In genomic region chr2:63844616-63845015, GRCh38 we compare ENCODE assay signal across 12 cellular contexts. TPM values are rescaled to one million over a fixed set of nuclear protein-coding genes. Genes with fewer than 3 reads are reported as not detected.
DNase-seq lines count a peak whose midpoint lies in the region; ATAC-seq, FAIRE-seq and TF ChIP-seq lines count a peak whose summit lies in the region.
"Had no signal": no experiment of that assay in that cellular context is flagged by ENCODE, and none has a peak within 500 bp of the region (broad histone marks: within the 10 kb centered on the region; RNA-seq: fewer than 3 reads in every experiment).

No MANE protein-coding gene starts in this region.

- H3K4ac ChIP-seq in mesendoderm (ENCODE audit: low read depth, low read length): no peak overlapping the region

- H4K8ac ChIP-seq in mesendoderm (ENCODE audit: low read depth, low read length): no peak overlapping the region

- no peak for DNase-seq in right atrium auricular region (ENCODE audit: low spot score)
- no peak for DNase-seq in Right ventricle myocardium inferior (ENCODE audit: missing footprints)
- no peak for DNase-seq in astrocyte of the cerebellum (ENCODE audit: low read depth)
- no peak for DNase-seq in mesendoderm
- DNase-seq in type B pancreatic cell (ENCODE audit: extremely low spot score, unreplicated experiment): no peak
- no peak for DNase-seq in frontal cortex (ENCODE audit: low spot score in 2 of 2)
- DNase-seq in NCI-H524 treated with DMSO at 0.1 percent for 48 hours (lab: John Stamatoyannopoulos, UW): no peak
- DNase-seq in NCI-H2081 (lab: John Stamatoyannopoulos, UW): no peak
- DNase-seq: effector CD8-positive, alpha-beta T cell; NCI-H1417; NCI-H526 had no signal

- no peak overlapping the region for H3K23ac ChIP-seq in mesendoderm (ENCODE audit: low read length)

- H3K27me3 Mint-ChIP-seq in type B pancreatic cell: no peaks in the 10 kb centered on the region

- no peak overlapping the region for H3K18ac ChIP-seq in mesendoderm (ENCODE audit: low read length)

- H3K4me3 ChIP-seq in right atrium auricular region (peak overlapping the region; percentile 8 to 85), astrocyte of the cerebellum (ENCODE audit: low read depth, low read length) (peak overlapping the region; percentile 2), mesendoderm (ENCODE audit: low read length) (no peak overlapping the region)

- H4K5ac ChIP-seq in mesendoderm (ENCODE audit: low read length): no peak overlapping the region

- H3K4me2 ChIP-seq in mesendoderm (ENCODE audit: low read length): peak overlapping the region; percentile 26

- H3K27me3 ChIP-seq in right atrium auricular region (no peaks in the 10 kb centered on the region), mesendoderm (ENCODE audit: insufficient read depth, low read length, poor library complexity) (no peaks in the 10 kb centered on the region)

- no peak for ATAC-seq in Right ventricle myocardium inferior
- ATAC-seq: activated naive CD4-positive, alpha-beta T cell treated with anti-CD3 and anti-CD28 coated beads, Interleukin-2, amount 50 U/mL, for 72 hours had no signal

- H3K9ac ChIP-seq in mesendoderm (ENCODE audit: low read length): peak overlapping the region; percentile 47

- TF ChIP-seq CTCF in right atrium auricular region (IDR thresholded peaks at IDR 0.05): no peak
- TF ChIP-seq CTCF in astrocyte of the cerebellum (IDR thresholded peaks at IDR 0.05; ENCODE audit: low read depth, low read length, missing control alignments): no peak
- no peak for TF ChIP-seq CTCF in type B pancreatic cell (conservative IDR thresholded peaks at IDR 0.05)

- H2BK5ac ChIP-seq in mesendoderm (ENCODE audit: low read length): no peak overlapping the region

- no CpG with 5 or more reads among the region's 3 CpGs for WGBS in mesendoderm (ENCODE audit: extremely low coverage, insufficient coverage, low lambda C conversion rate)

- in situ Hi-C loops in astrocyte of the cerebellum (cut with HindIII; ENCODE audit: low sequenced_read_pairs): no loop called here

- peaks cover 61% of the 10 kb centered on the region for H3K79me2 ChIP-seq in mesendoderm (ENCODE audit: control insufficient read depth, insufficient read depth, low read length)

- intact Hi-C loops in Right ventricle myocardium inferior (cut with DNase I): loop anchor here (5.0 kb wide), 3 partner anchors 33 to 257 kb away; partner anchors contain the start of genes MDH1 and WDPCP

- H3K27ac Mint-ChIP-seq in type B pancreatic cell: peak overlapping the region; percentile 52
- H3K27ac Mint-ChIP-seq: activated naive CD4-positive, alpha-beta T cell treated with anti-CD3 and anti-CD28 coated beads, Interleukin-2, amount 50 U/mL, for 72 hours had no signal

- FAIRE-seq in frontal cortex (lab: Jason Lieb, UNC): no peak

- H3K9me3 ChIP-seq in right atrium auricular region: no peaks in the 10 kb centered on the region

- H3K79me1 ChIP-seq in mesendoderm (ENCODE audit: low read length): no peaks in the 10 kb centered on the region

- peak overlapping the region; percentile 65 for H3K56ac ChIP-seq in mesendoderm (ENCODE audit: low read length)

- H3K9me3 Mint-ChIP-seq in type B pancreatic cell: peaks cover 7% of the 10 kb centered on the region

- peaks cover 0 to 65% of the 10 kb centered on the region in 2 donors for H3K4me1 ChIP-seq in right atrium auricular region
- H3K4me1 ChIP-seq in mesendoderm (ENCODE audit: control insufficient read depth, low read depth, low read length): peaks cover 2% of the 10 kb centered on the region

- no peak overlapping the region for H2BK120ac ChIP-seq in mesendoderm (ENCODE audit: low read depth, low read length)

- H3K36me3 Mint-ChIP-seq in type B pancreatic cell: peaks cover 13% of the 10 kb centered on the region

- H2AK5ac ChIP-seq in mesendoderm (ENCODE audit: low read length): no peak overlapping the region

- H3K27ac ChIP-seq in right atrium auricular region (peak overlapping the region; percentile 41 to 99), mesendoderm (ENCODE audit: low read depth, low read length) (no peak overlapping the region)

- H3K36me3 ChIP-seq in right atrium auricular region (no peaks in the 10 kb centered on the region), mesendoderm (ENCODE audit: control insufficient read depth, insufficient read depth, low read length) (no peaks in the 10 kb centered on the region)

- no peak overlapping the region for H2BK15ac ChIP-seq in mesendoderm (replicated peaks; ENCODE audit: low read depth)

- peak overlapping the region; percentile 78 for H3K4me3 Mint-ChIP-seq in type B pancreatic cell

- peaks cover 44% of the 10 kb centered on the region for H3K4me1 Mint-ChIP-seq in type B pancreatic cell (ENCODE audit: unreplicated experiment)

RNA-seq across cellular contexts. Expression of gene UGP2, which starts 2.9 kb away (rescaled TPM):
- 100 to 1,000 TPM; 204 to 209 TPM for total RNA-seq in right atrium auricular region
- 363 TPM for total RNA-seq in Right ventricle myocardium inferior
- polyA plus RNA-seq in mesendoderm (2013, experiment 1 of 2): 361 TPM
- polyA plus RNA-seq in mesendoderm (2013, experiment 2 of 2): 376 TPM
- total RNA-seq in type B pancreatic cell (ENCODE audit: low replicate concordance): 76.6 and 113 TPM in 2 replicates
- 70.5 TPM for total RNA-seq in frontal cortex
